Comparison of ENCODE assay signal across 8 cellular contexts in genomic region chr19:6736917-6737283, GRCh38. TPM values are rescaled to one million over a fixed set of nuclear protein-coding genes. Genes with fewer than 3 reads are reported as not detected.
A peak's percentile ranks its signal among the peaks of the same experiment; 100 is the strongest.
DNase-seq lines count a peak whose midpoint lies in the region; ATAC-seq and TF ChIP-seq lines count a peak whose summit lies in the region.

No MANE protein-coding gene starts in this region.

- H3K9me3 ChIP-seq in upper lobe of left lung: no peaks in the 10 kb centered on the region

- peaks cover 34 to 55% (median 42%) of the 10 kb centered on the region in 4 donors for H3K4me1 ChIP-seq in upper lobe of left lung

- TF ChIP-seq EP300 in upper lobe of left lung (IDR thresholded peaks at IDR 0.05): no peak

- ATAC-seq in Right ventricle myocardium superior (ENCODE audit: poor library complexity) (no peak), left cardiac atrium (no peak), upper lobe of left lung (ENCODE audit: low FRiP score in 2 of 2) (no peak), HG03521 (IDR thresholded peaks at IDR 0.05; ENCODE audit: unreplicated experiment) (no peak)

- H3K27me3 ChIP-seq in upper lobe of left lung: peaks cover 0 to 7% (median 0%) of the 10 kb centered on the region in 4 donors

- peaks cover 7 to 23% (median 19%) of the 10 kb centered on the region in 4 donors for H3K36me3 ChIP-seq in upper lobe of left lung

- in situ Hi-C loops in astrocyte of the spinal cord (cut with HindIII; ENCODE audit: low sequenced_read_pairs): no loop called here

- DNase-seq in Right ventricle myocardium superior (peak; percentile 88), left cardiac atrium (no peak), astrocyte of the spinal cord (ENCODE audit: low read depth, low spot score) (no peak), lower leg skin (ENCODE audit: low spot score in 2 of 2) (no peak), upper lobe of left lung (no peak), putamen (ENCODE audit: low spot score) (no peak), KG1 (lab: John Stamatoyannopoulos, UW) (no peak)

- peak overlapping the region; percentile 93 for H3K4me3 ChIP-seq in astrocyte of the spinal cord (ENCODE audit: low read depth, low read length)
- peak overlapping the region; percentile 79 for H3K4me3 ChIP-seq in lower leg skin (ENCODE audit: low read depth, poor library complexity, severe bottlenecking)
- peak overlapping the region; percentile 60 to 96 (median 89) for H3K4me3 ChIP-seq in upper lobe of left lung

- peak overlapping the region; percentile 91 to 99 (median 96) for H3K27ac ChIP-seq in upper lobe of left lung

- TF ChIP-seq CTCF in astrocyte of the spinal cord (IDR thresholded peaks at IDR 0.05; ENCODE audit: low read depth, low read length) (no peak), lower leg skin (IDR thresholded peaks at IDR 0.05) (no peak), upper lobe of left lung (IDR thresholded peaks at IDR 0.05) (peak in 1 of 6 experiments; percentile 4)

- intact Hi-C loops in Right ventricle myocardium superior (cut with DNase I) (loop anchor here (5.0 kb wide), 1 partner anchor 125 kb away; no protein-coding TSS in a partner anchor), left cardiac atrium (cut with DNase I) (loop anchor here in 1 of 2 donors (5.0 kb wide), 2 partner anchors 220 to 365 kb away; partner anchors contain the start of gene ALKBH7), lower leg skin (cut with DNase I; ENCODE audit: low total_unique reads) (no loop called here)

- WGBS in lower leg skin, 2 donors: 0 to 2% methylated on average over 11 to 12 of the region's 16 CpGs
- WGBS in upper lobe of left lung, 2 donors: 0% methylated on average over 5 to 15 of the region's 16 CpGs

- TF ChIP-seq POLR2A in lower leg skin (IDR thresholded peaks at IDR 0.05): no peak
- no peak for TF ChIP-seq POLR2A in upper lobe of left lung (IDR thresholded peaks at IDR 0.05)

RNA-seq across cellular contexts. Expression of gene GPR108, which starts 0.5 kb away (rescaled TPM):
- 22.2 TPM for total RNA-seq in Right ventricle myocardium superior
- 10 to 100 TPM; 25.7 to 35.4 TPM for total RNA-seq in left cardiac atrium
- total RNA-seq in lower leg skin: 10 to 100 TPM; 57.1 to 80.0 (median 66.9) TPM
- total RNA-seq in upper lobe of left lung: 100 to 1,000 TPM in 1 of 6 donors, 10 to 100 TPM in 5; 51.6 to 105 (median 69.0) TPM

RNA-seq across cellular contexts. Expression of gene TRIP10, which starts 2.6 kb away (rescaled TPM):
- total RNA-seq in Right ventricle myocardium superior (133 TPM), left cardiac atrium (10 to 100 TPM; 67.5 to 74.0 TPM), lower leg skin (10 to 100 TPM; 41.2 to 60.2 (median 46.5) TPM), upper lobe of left lung (100 to 1,000 TPM in 2 of 6 donors, 10 to 100 TPM in 4; 59.6 to 423 (median 74.3) TPM)

RNA-seq across cellular contexts. Expression of gene C3, which starts 16.4 kb away (rescaled TPM):
- total RNA-seq in Right ventricle myocardium superior (308 TPM), left cardiac atrium (1,000 to 10,000 TPM in 1 of 2 donors, 100 to 1,000 TPM in 1; 373 to 1,073 TPM), lower leg skin (100 to 1,000 TPM in 1 of 4 donors, 10 to 100 TPM in 3; 28.8 to 155 (median 79.6) TPM), upper lobe of left lung (1,000 to 10,000 TPM in 2 of 6 donors, 100 to 1,000 TPM in 4; 461 to 1,221 (median 854) TPM)

RNA-seq across cellular contexts. Expression of gene SH2D3A, which starts 30.3 kb away (rescaled TPM):
- not detected for total RNA-seq in Right ventricle myocardium superior
- total RNA-seq in left cardiac atrium: under 1 TPM; 0.47 to 0.65 TPM
- total RNA-seq in lower leg skin: 100 to 1,000 TPM in 1 of 4 donors, 10 to 100 TPM in 3; 53.0 to 142 (median 62.3) TPM
- total RNA-seq in upper lobe of left lung: 100 to 1,000 TPM in 1 of 6 donors, 10 to 100 TPM in 5; 24.9 to 109 (median 35.8) TPM

RNA-seq across cellular contexts. Expression of gene VAV1, which starts 35.6 kb away (rescaled TPM):
- total RNA-seq in Right ventricle myocardium superior (2.8 TPM), left cardiac atrium (1 to 10 TPM; 3.9 to 7.4 TPM), lower leg skin (1 to 10 TPM; 1.0 to 2.0 (median 1.4) TPM), upper lobe of left lung (10 to 100 TPM; 13.9 to 53.4 (median 24.1) TPM)
